In the genomic region with DNA sequence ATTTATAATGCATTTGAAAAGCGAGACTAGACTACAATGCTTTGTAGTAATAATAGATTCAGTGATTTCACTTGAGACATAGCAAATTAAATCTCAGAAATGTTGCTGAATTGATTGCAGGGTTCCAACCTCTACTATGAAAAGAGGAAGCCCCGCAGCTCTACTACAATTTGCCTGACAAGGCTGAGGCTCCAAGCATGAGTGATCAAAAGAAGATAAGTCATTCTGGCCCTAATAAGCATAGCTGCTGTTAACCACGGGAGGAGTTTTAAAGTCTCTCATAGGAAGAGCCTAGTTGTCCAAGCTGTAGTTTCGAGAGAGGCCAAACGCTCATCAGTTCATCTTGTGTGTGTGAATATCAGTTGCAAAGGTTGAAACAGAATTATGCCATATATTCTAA, we compare ENCODE assay signal across 8 cellular contexts.
ATAC-seq and TF ChIP-seq lines count a peak whose summit lies in the region.
"Not testable (repeated sequence)": the region's sequence is repeated elsewhere in the genome, so short reads cannot be mapped to it uniquely, and the experiment has no call there.

No MANE protein-coding gene starts in this region.

- ATAC-seq in GM18505 (IDR thresholded peaks at IDR 0.05; ENCODE audit: unreplicated experiment) (peak; percentile 99), GM18870 (IDR thresholded peaks at IDR 0.05; ENCODE audit: unreplicated experiment) (peak; percentile 95), GM19455 (IDR thresholded peaks at IDR 0.05; ENCODE audit: unreplicated experiment) (peak; percentile 75), GM21717 (IDR thresholded peaks at IDR 0.05; ENCODE audit: unreplicated experiment) (peak; percentile 94), HG02870 (IDR thresholded peaks at IDR 0.05; ENCODE audit: unreplicated experiment) (peak; percentile 94), HG03135 (IDR thresholded peaks at IDR 0.05; ENCODE audit: unreplicated experiment) (peak; percentile 62), HG03469 (IDR thresholded peaks at IDR 0.05; ENCODE audit: unreplicated experiment) (peak; percentile 98)
- peak; percentile 61 for ATAC-seq in stimulated activated memory B cell treated with anti-CD40 and anti-IgM and Interleukin-4, amounts not matched to agents 10 μg/mL and 1 μg/mL and 100 μg/mL, for 72 hours

- not testable (repeated sequence) for H3K4me1 Mint-ChIP-seq in stimulated activated memory B cell treated with anti-CD40 and anti-IgM and Interleukin-4, amounts not matched to agents 10 μg/mL and 1 μg/mL and 100 μg/mL, for 72 hours

- H3K27ac Mint-ChIP-seq in stimulated activated memory B cell treated with anti-CD40 and anti-IgM and Interleukin-4, amounts not matched to agents 10 μg/mL and 1 μg/mL and 100 μg/mL, for 72 hours: not testable (repeated sequence)

- H3K27me3 Mint-ChIP-seq in stimulated activated memory B cell treated with anti-CD40 and anti-IgM and Interleukin-4, amounts not matched to agents 10 μg/mL and 1 μg/mL and 100 μg/mL, for 72 hours: not testable (repeated sequence)

- H3K36me3 Mint-ChIP-seq in stimulated activated memory B cell treated with anti-CD40 and anti-IgM and Interleukin-4, amounts not matched to agents 10 μg/mL and 1 μg/mL and 100 μg/mL, for 72 hours: not testable (repeated sequence)

- not testable (repeated sequence) for H3K9me3 Mint-ChIP-seq in stimulated activated memory B cell treated with anti-CD40 and anti-IgM and Interleukin-4, amounts not matched to agents 10 μg/mL and 1 μg/mL and 100 μg/mL, for 72 hours

- not testable (repeated sequence) for TF ChIP-seq POLR2A in GM18505 (IDR thresholded peaks at IDR 0.05; ENCODE audit: borderline replicate concordance, extremely low read depth, insufficient read depth, insufficient read length)

- not testable (repeated sequence) for H3K4me3 Mint-ChIP-seq in stimulated activated memory B cell treated with anti-CD40 and anti-IgM and Interleukin-4, amounts not matched to agents 10 μg/mL and 1 μg/mL and 100 μg/mL, for 72 hours

Comparison
In these comparisons a context has a peak if more than half of its experiments do, and no peak if none do; other contexts are left out.
1. Peak in every context shown above with its lines: ATAC-seq.